1 cellular context compared by ENCODE assay signal in the genomic region with DNA sequence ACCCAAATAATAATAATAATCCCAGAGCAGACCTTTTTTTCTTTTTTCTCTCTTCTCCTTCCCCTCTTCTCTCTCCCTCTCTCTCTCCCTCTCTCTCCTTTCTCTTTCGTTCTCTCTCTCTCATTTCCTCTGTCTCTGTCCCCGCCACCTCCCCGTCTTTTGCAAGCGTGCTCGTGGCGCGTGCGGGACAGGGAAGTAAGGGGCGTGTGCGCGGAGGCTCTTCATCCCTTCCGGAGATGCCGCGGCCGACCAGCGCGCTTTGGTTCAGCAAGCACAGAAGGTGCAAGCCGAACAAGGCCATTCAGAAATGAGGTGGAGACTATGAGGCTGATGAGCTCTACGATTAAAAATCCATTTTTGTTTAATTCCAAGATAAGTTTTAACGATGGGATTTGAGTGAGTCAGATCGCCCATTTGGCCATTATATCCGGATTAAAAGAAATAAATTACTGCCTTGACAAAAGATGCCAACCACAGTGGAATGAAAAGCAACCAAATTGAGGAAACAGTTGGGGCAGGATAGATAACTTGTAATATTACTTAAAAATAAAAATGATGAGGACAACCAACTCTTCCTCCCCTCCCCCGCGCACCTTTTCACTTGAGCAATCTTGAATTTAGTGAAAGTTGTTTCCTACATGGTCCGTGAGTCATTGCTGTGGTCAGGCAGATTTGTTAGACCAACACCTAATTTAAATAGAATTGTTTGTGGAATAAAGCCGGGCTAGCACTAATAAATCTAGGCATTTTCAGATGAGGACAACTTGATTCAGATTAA.
TF ChIP-seq lines count a peak whose summit lies in the region.

No MANE protein-coding gene starts in this region.

TF ChIP-seq in K562, 482 proteins besides CTCF, POLR2A, EP300 and RAD21 (continued from another document and continues in another):
- TF ChIP-seq THAP12 (CRISPR knock-in tag; IDR thresholded peaks at IDR 0.05) (no peak), BCOR (IDR thresholded peaks at IDR 0.05) (peak; percentile 67), SMARCB1 (IDR thresholded peaks at IDR 0.05; ENCODE audit: insufficient read length, low read depth) (no peak), FOXK2 (conservative IDR thresholded peaks at IDR 0.05 in 1 of 2, IDR thresholded peaks at IDR 0.05 in 1 of 2; ENCODE audit: low read depth in 2 of 2) (peak in 1 of 2 experiments; percentile 40; a peak in 1 of 4 replicates), THRAP3 (IDR thresholded peaks at IDR 0.05; ENCODE audit: borderline replicate concordance) (peak; percentile 65; the same call in 1 of the 2 replicates), DNMT1 (IDR thresholded peaks at IDR 0.05) (0 out of 2 replicates have a peak, but pooled peaks have one; percentile 69), ELF4 (CRISPR knock-in tag; IDR thresholded peaks at IDR 0.05) (peak; percentile 54; the same call in 1 of the 2 replicates), PURB (CRISPR knock-in tag; IDR thresholded peaks at IDR 0.05; ENCODE audit: low read depth) (no peak), SMARCA5 (IDR thresholded peaks at IDR 0.05) (no peak), HES1 (IDR thresholded peaks at IDR 0.05; ENCODE audit: low read depth) (peak; percentile 84; the same call in 1 of the 2 replicates), MIER1 (IDR thresholded peaks at IDR 0.05; ENCODE audit: low read depth) (no peak), MGA (IDR thresholded peaks at IDR 0.05) (peak; percentile 86), ZNF77 (CRISPR knock-in tag; IDR thresholded peaks at IDR 0.05) (no peak), NR2F6 (CRISPR knock-in tag; IDR thresholded peaks at IDR 0.05) (no peak), PHB (CRISPR knock-in tag; IDR thresholded peaks at IDR 0.05) (no peak), MAZ (CRISPR knock-in tag; conservative IDR thresholded peaks at IDR 0.05 in 1 of 2, IDR thresholded peaks at IDR 0.05 in 1 of 2) (no peak; a peak in 1 of 4 replicates), ZNF431 (CRISPR knock-in tag; IDR thresholded peaks at IDR 0.05) (no peak), RBM39 (optimal IDR thresholded peaks at IDR 0.05; ENCODE audit: low read depth, low read length) (peak; percentile 46), ZSCAN32 (CRISPR knock-in tag; IDR thresholded peaks at IDR 0.05) (no peak), ZKSCAN3 (CRISPR knock-in tag; IDR thresholded peaks at IDR 0.05) (no peak), ATF3 (IDR thresholded peaks at IDR 0.05) (no peak; the same call in 1 of the 2 replicates), ATF3 (CRISPR knock-in tag; conservative IDR thresholded peaks at IDR 0.05) (no peak), ETV1 (tag; conservative IDR thresholded peaks at IDR 0.05; ENCODE audit: low read depth) (peak; percentile 55), CHD1 (IDR thresholded peaks at IDR 0.05; ENCODE audit: low read length) (no peak), SFPQ (IDR thresholded peaks at IDR 0.05; ENCODE audit: low read depth, low read length) (no peak), ZNF445 (CRISPR knock-in tag; IDR thresholded peaks at IDR 0.05; ENCODE audit: low read depth) (no peak)
- TF ChIP-seq, protein P1, sequence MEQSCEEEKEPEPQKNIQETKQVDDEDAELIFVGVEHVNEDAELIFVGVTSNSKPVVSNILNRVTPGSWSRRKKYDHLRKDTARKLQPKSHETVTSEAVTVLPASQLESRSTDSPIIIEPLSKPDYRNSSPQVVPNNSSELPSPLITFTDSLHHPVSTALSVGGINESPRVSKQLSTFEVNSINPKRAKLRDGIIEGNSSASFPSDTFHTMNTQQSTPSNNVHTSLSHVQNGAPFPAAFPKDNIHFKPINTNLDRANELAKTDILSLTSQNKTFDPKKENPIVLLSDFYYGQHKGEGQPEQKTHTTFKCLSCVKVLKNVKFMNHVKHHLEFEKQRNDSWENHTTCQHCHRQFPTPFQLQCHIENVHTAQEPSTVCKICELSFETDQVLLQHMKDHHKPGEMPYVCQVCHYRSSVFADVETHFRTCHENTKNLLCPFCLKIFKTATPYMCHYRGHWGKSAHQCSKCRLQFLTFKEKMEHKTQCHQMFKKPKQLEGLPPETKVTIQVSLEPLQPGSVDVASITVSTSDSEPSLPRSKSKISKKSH (CRISPR knock-in tag; IDR thresholded peaks at IDR 0.05), result no peak
- TF ChIP-seq, protein P2, sequence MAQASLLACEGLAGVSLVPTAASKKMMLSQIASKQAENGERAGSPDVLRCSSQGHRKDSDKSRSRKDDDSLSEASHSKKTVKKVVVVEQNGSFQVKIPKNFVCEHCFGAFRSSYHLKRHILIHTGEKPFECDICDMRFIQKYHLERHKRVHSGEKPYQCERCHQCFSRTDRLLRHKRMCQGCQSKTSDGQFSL (CRISPR knock-in tag; IDR thresholded peaks at IDR 0.05), result no peak
- TF ChIP-seq, protein P2 (tag; IDR thresholded peaks at IDR 0.05), result no peak
- TF ChIP-seq, protein P3, sequence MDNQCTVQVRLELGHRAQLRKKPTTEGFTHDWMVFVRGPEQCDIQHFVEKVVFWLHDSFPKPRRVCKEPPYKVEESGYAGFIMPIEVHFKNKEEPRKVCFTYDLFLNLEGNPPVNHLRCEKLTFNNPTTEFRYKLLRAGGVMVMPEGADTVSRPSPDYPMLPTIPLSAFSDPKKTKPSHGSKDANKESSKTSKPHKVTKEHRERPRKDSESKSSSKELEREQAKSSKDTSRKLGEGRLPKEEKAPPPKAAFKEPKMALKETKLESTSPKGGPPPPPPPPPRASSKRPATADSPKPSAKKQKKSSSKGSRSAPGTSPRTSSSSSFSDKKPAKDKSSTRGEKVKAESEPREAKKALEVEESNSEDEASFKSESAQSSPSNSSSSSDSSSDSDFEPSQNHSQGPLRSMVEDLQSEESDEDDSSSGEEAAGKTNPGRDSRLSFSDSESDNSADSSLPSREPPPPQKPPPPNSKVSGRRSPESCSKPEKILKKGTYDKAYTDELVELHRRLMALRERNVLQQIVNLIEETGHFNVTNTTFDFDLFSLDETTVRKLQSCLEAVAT (IDR thresholded peaks at IDR 0.05), result peak in 1 of 2 experiments; percentile 36; a peak in 2 of 4 replicates
